1 cellular context compared by ENCODE assay signal in genomic region chr9:70419546-70420266, GRCh38.
A peak's percentile ranks its signal among the peaks of the same experiment; 100 is the strongest.
TF ChIP-seq lines count a peak whose summit lies in the region.

No MANE protein-coding gene starts in this region.

TF ChIP-seq in HepG2, 621 proteins besides CTCF, POLR2A, EP300 and RAD21 (continued from another document and continues in another):
- no peak for TF ChIP-seq TIGD3 (CRISPR knock-in tag; IDR thresholded peaks at IDR 0.05; ENCODE audit: borderline replicate concordance)
- no peak for TF ChIP-seq PLRG1 (conservative IDR thresholded peaks at IDR 0.05)
- no peak for TF ChIP-seq ZNF343 (CRISPR knock-in tag; IDR thresholded peaks at IDR 0.05)
- no peak for TF ChIP-seq ZBTB21 (CRISPR knock-in tag; IDR thresholded peaks at IDR 0.05)
- TF ChIP-seq TGIF2 (CRISPR knock-in tag; IDR thresholded peaks at IDR 0.05) = no peak; the same call in none of the 2 replicates
- no peak for TF ChIP-seq ZNF552 (CRISPR knock-in tag; IDR thresholded peaks at IDR 0.05; ENCODE audit: borderline replicate concordance)
- peak; percentile 13; the same call in 1 of the 2 replicates for TF ChIP-seq NR2F2 (IDR thresholded peaks at IDR 0.05; ENCODE audit: borderline replicate concordance, low read depth)
- no peak for TF ChIP-seq ZNF34 (CRISPR knock-in tag; IDR thresholded peaks at IDR 0.05; ENCODE audit: borderline replicate concordance)
- TF ChIP-seq POLR2AphosphoS2 (IDR thresholded peaks at IDR 0.05; ENCODE audit: low read depth, low read length) = peak; percentile 80; the same call in 1 of the 2 replicates
- TF ChIP-seq ZNF275 (CRISPR knock-in tag; IDR thresholded peaks at IDR 0.05; ENCODE audit: borderline replicate concordance) = no peak
- no peak for TF ChIP-seq ZBTB7B (CRISPR knock-in tag; IDR thresholded peaks at IDR 0.05)
- no peak for TF ChIP-seq DMTF1 (CRISPR knock-in tag; IDR thresholded peaks at IDR 0.05)
- no peak for TF ChIP-seq ZNF619 (CRISPR knock-in tag; IDR thresholded peaks at IDR 0.05)
- TF ChIP-seq TEF (CRISPR knock-in tag; IDR thresholded peaks at IDR 0.05) = no peak
- TF ChIP-seq PHF5A (CRISPR knock-in tag; IDR thresholded peaks at IDR 0.05; ENCODE audit: low read depth, unreplicated experiment) = no peak
- no peak for TF ChIP-seq EEA1 (CRISPR knock-in tag; IDR thresholded peaks at IDR 0.05; ENCODE audit: borderline replicate concordance)
- no peak for TF ChIP-seq GABPA (IDR thresholded peaks at IDR 0.05; ENCODE audit: low read depth, low read length)
- TF ChIP-seq GABPA (CRISPR knock-in tag; IDR thresholded peaks at IDR 0.05; ENCODE audit: low read depth) = no peak; the same call in 1 of the 2 replicates
- 0 out of 2 replicates have a peak, but pooled peaks have one; percentile 36 for TF ChIP-seq TMF1 (CRISPR knock-in tag; IDR thresholded peaks at IDR 0.05; ENCODE audit: low read depth)
- no peak for TF ChIP-seq NFE2 (CRISPR knock-in tag; IDR thresholded peaks at IDR 0.05)
- no peak for TF ChIP-seq ZNF547 (CRISPR knock-in tag; IDR thresholded peaks at IDR 0.05)
- no peak for TF ChIP-seq IRF9 (CRISPR knock-in tag; IDR thresholded peaks at IDR 0.05; ENCODE audit: borderline replicate concordance)
- TF ChIP-seq ZBTB14 (CRISPR knock-in tag; IDR thresholded peaks at IDR 0.05) = no peak
- no peak for TF ChIP-seq ZNF276 (CRISPR knock-in tag; IDR thresholded peaks at IDR 0.05; ENCODE audit: low read depth)
- TF ChIP-seq ZNF142 (CRISPR knock-in tag; IDR thresholded peaks at IDR 0.05) = no peak; the same call in 1 of the 2 replicates
- 0 out of 2 replicates have a peak, but pooled peaks have one; percentile 46 for TF ChIP-seq MXD1 (CRISPR knock-in tag; IDR thresholded peaks at IDR 0.05)
- TF ChIP-seq ZNF572 (CRISPR knock-in tag; IDR thresholded peaks at IDR 0.05) = no peak
- no peak for TF ChIP-seq ZNF282 (IDR thresholded peaks at IDR 0.05; ENCODE audit: partially characterized antibody)
- TF ChIP-seq NFIC (IDR thresholded peaks at IDR 0.05; ENCODE audit: low read length) = no peak
- no peak for TF ChIP-seq KIAA2018 (CRISPR knock-in tag; IDR thresholded peaks at IDR 0.05; ENCODE audit: borderline replicate concordance)
- no peak for TF ChIP-seq WIZ (CRISPR knock-in tag; IDR thresholded peaks at IDR 0.05)
